In genomic region chr6:93177451-93177850, GRCh38 we compare ENCODE assay signal across 2 cellular contexts.
TF ChIP-seq lines count a peak whose summit lies in the region.

No MANE protein-coding gene starts in this region.

TF ChIP-seq in HEK293, 187 proteins besides CTCF, POLR2A, EP300 and RAD21 (continued from another document):
- TF ChIP-seq ZNF354C (tag by site-specific recombination; IDR thresholded peaks at IDR 0.05; ENCODE audit: borderline replicate concordance, low read depth) (no peak), ZNF639 (tag by site-specific recombination; IDR thresholded peaks at IDR 0.05) (no peak), ZBTB17 (tag by site-specific recombination; IDR thresholded peaks at IDR 0.05) (no peak), ZNF513 (tag by site-specific recombination; IDR thresholded peaks at IDR 0.05) (no peak), TRIM28 (IDR thresholded peaks at IDR 0.05; ENCODE audit: borderline replicate concordance, low read length) (0 out of 2 replicates have a peak, but pooled peaks have one; percentile 11), WT1 (tag by site-specific recombination; IDR thresholded peaks at IDR 0.05) (no peak), ZNF514 (tag by site-specific recombination; IDR thresholded peaks at IDR 0.05) (no peak), ZNF341 (tag by site-specific recombination; IDR thresholded peaks at IDR 0.05; ENCODE audit: low read depth) (0 out of 2 replicates have a peak, but pooled peaks have one; percentile 13), BCL11A (tag by site-specific recombination; IDR thresholded peaks at IDR 0.05; ENCODE audit: low read depth) (no peak), ZNF416 (tag by site-specific recombination; IDR thresholded peaks at IDR 0.05) (no peak), ZNF133 (tag by site-specific recombination; IDR thresholded peaks at IDR 0.05) (no peak), ZNF624 (tag by site-specific recombination; IDR thresholded peaks at IDR 0.05) (no peak), ZNF121 (tag by site-specific recombination; IDR thresholded peaks at IDR 0.05) (no peak), ZIC2 (tag by site-specific recombination; IDR thresholded peaks at IDR 0.05) (peak; percentile 38; the same call in 1 of the 2 replicates), ZBTB44 (tag by site-specific recombination; IDR thresholded peaks at IDR 0.05) (peak; percentile 62; the same call in 1 of the 2 replicates), REPIN1 (tag by site-specific recombination; IDR thresholded peaks at IDR 0.05; ENCODE audit: low read depth) (no peak), ZNF629 (tag by site-specific recombination; IDR thresholded peaks at IDR 0.05) (no peak), ZNF561 (tag by site-specific recombination; IDR thresholded peaks at IDR 0.05; ENCODE audit: borderline replicate concordance) (no peak), FEZF1 (tag by site-specific recombination; IDR thresholded peaks at IDR 0.05) (no peak), ZBTB48 (tag by site-specific recombination; IDR thresholded peaks at IDR 0.05) (no peak), ZSCAN4 (tag by site-specific recombination; IDR thresholded peaks at IDR 0.05) (no peak)

TF ChIP-seq in WTC11, 78 proteins besides CTCF, POLR2A, EP300 and RAD21 (continued from another document):
- TF ChIP-seq HMGXB4 (CRISPR knock-in tag; IDR thresholded peaks at IDR 0.05) (no peak), ZBTB43 (CRISPR knock-in tag; IDR thresholded peaks at IDR 0.05) (no peak)
